In the genomic region with DNA sequence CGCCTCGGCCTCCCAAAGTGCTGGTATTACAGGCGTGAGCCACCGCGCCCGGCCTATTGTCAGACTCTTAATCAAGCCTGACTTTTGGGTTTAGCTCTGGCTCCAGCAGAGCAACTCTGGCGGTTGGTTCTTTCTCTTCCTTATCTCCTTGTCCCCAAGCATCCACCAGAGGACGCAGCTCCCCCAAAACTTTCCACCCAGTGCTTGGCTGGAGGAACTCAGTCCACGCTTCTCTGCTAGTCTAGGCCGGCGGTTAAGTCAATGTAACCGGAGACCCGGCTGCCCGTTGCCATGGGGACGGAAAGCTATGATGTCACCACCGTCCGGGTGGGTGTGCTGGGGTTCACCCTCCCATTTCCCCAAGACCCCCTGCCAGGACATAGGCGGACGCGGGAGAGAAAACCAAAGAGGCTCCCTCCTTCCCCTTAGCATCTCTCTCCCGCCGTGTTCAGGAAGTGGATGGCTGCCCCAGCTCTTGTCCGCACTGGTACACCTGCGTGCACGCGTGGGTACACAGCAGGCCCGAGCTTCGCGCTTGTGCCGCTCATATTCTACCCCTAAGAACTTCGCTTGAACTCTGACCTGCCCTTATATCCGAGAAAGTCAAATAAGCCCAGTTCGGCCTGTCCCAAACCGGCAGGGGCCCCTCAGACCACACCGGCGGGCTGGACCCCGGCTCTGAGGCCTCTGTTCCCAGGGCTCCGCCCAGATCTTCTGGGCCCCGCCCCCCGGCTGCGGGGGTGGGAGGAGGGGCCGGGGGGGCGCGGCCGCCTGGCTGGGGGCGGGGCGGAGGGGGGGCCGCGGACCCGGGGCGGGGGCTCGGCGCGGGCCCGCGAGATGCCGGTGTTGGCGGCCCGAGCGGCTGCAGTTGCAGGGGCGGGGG, we compare ENCODE assay signal across 1 cellular context.
TF ChIP-seq lines count a peak whose summit lies in the region.

A gene with protein sequence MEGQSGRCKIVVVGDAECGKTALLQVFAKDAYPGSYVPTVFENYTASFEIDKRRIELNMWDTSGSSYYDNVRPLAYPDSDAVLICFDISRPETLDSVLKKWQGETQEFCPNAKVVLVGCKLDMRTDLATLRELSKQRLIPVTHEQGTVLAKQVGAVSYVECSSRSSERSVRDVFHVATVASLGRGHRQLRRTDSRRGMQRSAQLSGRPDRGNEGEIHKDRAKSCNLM (plus strand): TSS at position 825 of the 883 bp plus-strand sequence. CDS start 117 bp downstream, outside the sequence.

TF ChIP-seq in HepG2, 621 proteins besides CTCF, POLR2A, EP300 and RAD21 (continued from another document and continues in another):
- TF ChIP-seq KDM4B (CRISPR knock-in tag; IDR thresholded peaks at IDR 0.05) (0 out of 2 replicates have a peak, but pooled peaks have one; percentile 67), GABPB1 (CRISPR knock-in tag; IDR thresholded peaks at IDR 0.05) (peak; percentile 49), SUZ12 (IDR thresholded peaks at IDR 0.05; ENCODE audit: low read depth, low read length) (no peak), EZH2 (conservative IDR thresholded peaks at IDR 0.05; ENCODE audit: low read depth, low read length) (no peak), ZNF777 (CRISPR knock-in tag; IDR thresholded peaks at IDR 0.05) (no peak), ZNF674 (CRISPR knock-in tag; IDR thresholded peaks at IDR 0.05; ENCODE audit: low read depth) (no peak), TCF7L2 (IDR thresholded peaks at IDR 0.05; ENCODE audit: low read depth, low read length) (no peak), ZNF24 (IDR thresholded peaks at IDR 0.05) (no peak), BRD4 (CRISPR knock-in tag; IDR thresholded peaks at IDR 0.05) (no peak), PPARG (CRISPR knock-in tag; conservative IDR thresholded peaks at IDR 0.05) (peak; percentile 67; the same call in 1 of the 2 replicates), ELF4 (CRISPR knock-in tag; IDR thresholded peaks at IDR 0.05; ENCODE audit: borderline replicate concordance) (no peak), BHLHE40 (IDR thresholded peaks at IDR 0.05; ENCODE audit: low read length) (peak; percentile 36; the same call in 1 of the 2 replicates), MEIS2 (CRISPR knock-in tag; IDR thresholded peaks at IDR 0.05) (no peak), REL (CRISPR knock-in tag; conservative IDR thresholded peaks at IDR 0.05) (no peak), AGO1 (IDR thresholded peaks at IDR 0.05; ENCODE audit: low read depth, low read length, poor library complexity, severe bottlenecking) (no peak), NFRKB (IDR thresholded peaks at IDR 0.05) (no peak), ZNF572 (CRISPR knock-in tag; IDR thresholded peaks at IDR 0.05) (0 out of 2 replicates have a peak, but pooled peaks have one; percentile 65), TBX3 (IDR thresholded peaks at IDR 0.05; ENCODE audit: borderline replicate concordance) (no peak), ZSCAN12 (CRISPR knock-in tag; IDR thresholded peaks at IDR 0.05) (peak; percentile 71; the same call in 1 of the 2 replicates), ZNF782 (CRISPR knock-in tag; IDR thresholded peaks at IDR 0.05; ENCODE audit: borderline replicate concordance) (0 out of 2 replicates have a peak, but pooled peaks have one; percentile 25), NKX3-1 (CRISPR knock-in tag; IDR thresholded peaks at IDR 0.05) (no peak), FOSL1 (CRISPR knock-in tag; IDR thresholded peaks at IDR 0.05; ENCODE audit: borderline replicate concordance) (no peak), ZNF510 (CRISPR knock-in tag; IDR thresholded peaks at IDR 0.05; ENCODE audit: low read depth) (no peak), ZNF121 (CRISPR knock-in tag; IDR thresholded peaks at IDR 0.05) (no peak), ZBTB8A (CRISPR knock-in tag; IDR thresholded peaks at IDR 0.05; ENCODE audit: borderline replicate concordance, low read depth) (no peak), HNRNPL (IDR thresholded peaks at IDR 0.05; ENCODE audit: low read depth, low read length) (no peak), ZNF883 (CRISPR knock-in tag; IDR thresholded peaks at IDR 0.05; ENCODE audit: not compliant biosample characterization) (no peak), ZNF136 (CRISPR knock-in tag; IDR thresholded peaks at IDR 0.05; ENCODE audit: low read depth) (no peak), MYC (CRISPR knock-in tag; IDR thresholded peaks at IDR 0.05; ENCODE audit: borderline replicate concordance) (peak; percentile 69; the same call in 1 of the 2 replicates), TARDBP (CRISPR knock-in tag; IDR thresholded peaks at IDR 0.05) (no peak)
- TF ChIP-seq, protein P1, sequence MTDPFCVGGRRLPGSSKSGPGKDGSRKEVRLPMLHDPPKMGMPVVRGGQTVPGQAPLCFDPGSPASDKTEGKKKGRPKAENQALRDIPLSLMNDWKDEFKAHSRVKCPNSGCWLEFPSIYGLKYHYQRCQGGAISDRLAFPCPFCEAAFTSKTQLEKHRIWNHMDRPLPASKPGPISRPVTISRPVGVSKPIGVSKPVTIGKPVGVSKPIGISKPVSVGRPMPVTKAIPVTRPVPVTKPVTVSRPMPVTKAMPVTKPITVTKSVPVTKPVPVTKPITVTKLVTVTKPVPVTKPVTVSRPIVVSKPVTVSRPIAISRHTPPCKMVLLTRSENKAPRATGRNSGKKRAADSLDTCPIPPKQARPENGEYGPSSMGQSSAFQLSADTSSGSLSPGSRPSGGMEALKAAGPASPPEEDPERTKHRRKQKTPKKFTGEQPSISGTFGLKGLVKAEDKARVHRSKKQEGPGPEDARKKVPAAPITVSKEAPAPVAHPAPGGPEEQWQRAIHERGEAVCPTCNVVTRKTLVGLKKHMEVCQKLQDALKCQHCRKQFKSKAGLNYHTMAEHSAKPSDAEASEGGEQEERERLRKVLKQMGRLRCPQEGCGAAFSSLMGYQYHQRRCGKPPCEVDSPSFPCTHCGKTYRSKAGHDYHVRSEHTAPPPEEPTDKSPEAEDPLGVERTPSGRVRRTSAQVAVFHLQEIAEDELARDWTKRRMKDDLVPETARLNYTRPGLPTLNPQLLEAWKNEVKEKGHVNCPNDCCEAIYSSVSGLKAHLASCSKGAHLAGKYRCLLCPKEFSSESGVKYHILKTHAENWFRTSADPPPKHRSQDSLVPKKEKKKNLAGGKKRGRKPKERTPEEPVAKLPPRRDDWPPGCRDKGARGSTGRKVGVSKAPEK (CRISPR knock-in tag; IDR thresholded peaks at IDR 0.05; ENCODE audit: borderline replicate concordance): no peak
- TF ChIP-seq, protein P2, sequence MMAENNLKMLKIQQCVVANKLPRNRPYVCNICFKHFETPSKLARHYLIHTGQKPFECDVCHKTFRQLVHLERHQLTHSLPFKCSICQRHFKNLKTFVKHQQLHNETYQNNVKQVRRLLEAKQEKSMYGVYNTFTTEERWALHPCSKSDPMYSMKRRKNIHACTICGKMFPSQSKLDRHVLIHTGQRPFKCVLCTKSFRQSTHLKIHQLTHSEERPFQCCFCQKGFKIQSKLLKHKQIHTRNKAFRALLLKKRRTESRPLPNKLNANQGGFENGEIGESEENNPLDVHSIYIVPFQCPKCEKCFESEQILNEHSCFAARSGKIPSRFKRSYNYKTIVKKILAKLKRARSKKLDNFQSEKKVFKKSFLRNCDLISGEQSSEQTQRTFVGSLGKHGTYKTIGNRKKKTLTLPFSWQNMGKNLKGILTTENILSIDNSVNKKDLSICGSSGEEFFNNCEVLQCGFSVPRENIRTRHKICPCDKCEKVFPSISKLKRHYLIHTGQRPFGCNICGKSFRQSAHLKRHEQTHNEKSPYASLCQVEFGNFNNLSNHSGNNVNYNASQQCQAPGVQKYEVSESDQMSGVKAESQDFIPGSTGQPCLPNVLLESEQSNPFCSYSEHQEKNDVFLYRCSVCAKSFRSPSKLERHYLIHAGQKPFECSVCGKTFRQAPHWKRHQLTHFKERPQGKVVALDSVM (CRISPR knock-in tag; IDR thresholded peaks at IDR 0.05): 0 out of 2 replicates have a peak, but pooled peaks have one; percentile 10
- TF ChIP-seq, protein P3, sequence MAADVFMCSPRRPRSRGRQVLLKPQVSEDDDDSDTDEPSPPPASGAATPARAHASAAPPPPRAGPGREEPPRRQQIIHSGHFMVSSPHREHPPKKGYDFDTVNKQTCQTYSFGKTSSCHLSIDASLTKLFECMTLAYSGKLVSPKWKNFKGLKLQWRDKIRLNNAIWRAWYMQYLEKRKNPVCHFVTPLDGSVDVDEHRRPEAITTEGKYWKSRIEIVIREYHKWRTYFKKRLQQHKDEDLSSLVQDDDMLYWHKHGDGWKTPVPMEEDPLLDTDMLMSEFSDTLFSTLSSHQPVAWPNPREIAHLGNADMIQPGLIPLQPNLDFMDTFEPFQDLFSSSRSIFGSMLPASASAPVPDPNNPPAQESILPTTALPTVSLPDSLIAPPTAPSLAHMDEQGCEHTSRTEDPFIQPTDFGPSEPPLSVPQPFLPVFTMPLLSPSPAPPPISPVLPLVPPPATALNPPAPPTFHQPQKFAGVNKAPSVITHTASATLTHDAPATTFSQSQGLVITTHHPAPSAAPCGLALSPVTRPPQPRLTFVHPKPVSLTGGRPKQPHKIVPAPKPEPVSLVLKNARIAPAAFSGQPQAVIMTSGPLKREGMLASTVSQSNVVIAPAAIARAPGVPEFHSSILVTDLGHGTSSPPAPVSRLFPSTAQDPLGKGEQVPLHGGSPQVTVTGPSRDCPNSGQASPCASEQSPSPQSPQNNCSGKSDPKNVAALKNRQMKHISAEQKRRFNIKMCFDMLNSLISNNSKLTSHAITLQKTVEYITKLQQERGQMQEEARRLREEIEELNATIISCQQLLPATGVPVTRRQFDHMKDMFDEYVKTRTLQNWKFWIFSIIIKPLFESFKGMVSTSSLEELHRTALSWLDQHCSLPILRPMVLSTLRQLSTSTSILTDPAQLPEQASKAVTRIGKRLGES (CRISPR knock-in tag; IDR thresholded peaks at IDR 0.05; ENCODE audit: borderline replicate concordance): no peak
- TF ChIP-seq, protein P4, sequence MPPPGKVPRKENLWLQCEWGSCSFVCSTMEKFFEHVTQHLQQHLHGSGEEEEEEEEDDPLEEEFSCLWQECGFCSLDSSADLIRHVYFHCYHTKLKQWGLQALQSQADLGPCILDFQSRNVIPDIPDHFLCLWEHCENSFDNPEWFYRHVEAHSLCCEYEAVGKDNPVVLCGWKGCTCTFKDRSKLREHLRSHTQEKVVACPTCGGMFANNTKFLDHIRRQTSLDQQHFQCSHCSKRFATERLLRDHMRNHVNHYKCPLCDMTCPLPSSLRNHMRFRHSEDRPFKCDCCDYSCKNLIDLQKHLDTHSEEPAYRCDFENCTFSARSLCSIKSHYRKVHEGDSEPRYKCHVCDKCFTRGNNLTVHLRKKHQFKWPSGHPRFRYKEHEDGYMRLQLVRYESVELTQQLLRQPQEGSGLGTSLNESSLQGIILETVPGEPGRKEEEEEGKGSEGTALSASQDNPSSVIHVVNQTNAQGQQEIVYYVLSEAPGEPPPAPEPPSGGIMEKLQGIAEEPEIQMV (CRISPR knock-in tag; IDR thresholded peaks at IDR 0.05; ENCODE audit: low read depth): no peak
- TF ChIP-seq, protein P5, sequence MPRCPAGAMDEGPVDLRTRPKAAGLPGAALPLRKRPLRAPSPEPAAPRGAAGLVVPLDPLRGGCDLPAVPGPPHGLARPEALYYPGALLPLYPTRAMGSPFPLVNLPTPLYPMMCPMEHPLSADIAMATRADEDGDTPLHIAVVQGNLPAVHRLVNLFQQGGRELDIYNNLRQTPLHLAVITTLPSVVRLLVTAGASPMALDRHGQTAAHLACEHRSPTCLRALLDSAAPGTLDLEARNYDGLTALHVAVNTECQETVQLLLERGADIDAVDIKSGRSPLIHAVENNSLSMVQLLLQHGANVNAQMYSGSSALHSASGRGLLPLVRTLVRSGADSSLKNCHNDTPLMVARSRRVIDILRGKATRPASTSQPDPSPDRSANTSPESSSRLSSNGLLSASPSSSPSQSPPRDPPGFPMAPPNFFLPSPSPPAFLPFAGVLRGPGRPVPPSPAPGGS (CRISPR knock-in tag; IDR thresholded peaks at IDR 0.05): no peak; the same call in 1 of the 2 replicates
- TF ChIP-seq, protein P6, sequence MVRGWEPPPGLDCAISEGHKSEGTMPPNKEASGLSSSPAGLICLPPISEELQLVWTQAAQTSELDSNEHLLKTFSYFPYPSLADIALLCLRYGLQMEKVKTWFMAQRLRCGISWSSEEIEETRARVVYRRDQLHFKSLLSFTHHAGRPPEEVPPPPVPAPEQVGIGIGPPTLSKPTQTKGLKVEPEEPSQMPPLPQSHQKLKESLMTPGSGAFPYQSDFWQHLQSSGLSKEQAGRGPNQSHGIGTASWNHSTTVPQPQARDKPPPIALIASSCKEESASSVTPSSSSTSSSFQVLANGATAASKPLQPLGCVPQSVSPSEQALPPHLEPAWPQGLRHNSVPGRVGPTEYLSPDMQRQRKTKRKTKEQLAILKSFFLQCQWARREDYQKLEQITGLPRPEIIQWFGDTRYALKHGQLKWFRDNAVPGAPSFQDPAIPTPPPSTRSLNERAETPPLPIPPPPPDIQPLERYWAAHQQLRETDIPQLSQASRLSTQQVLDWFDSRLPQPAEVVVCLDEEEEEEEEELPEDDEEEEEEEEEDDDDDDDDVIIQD (CRISPR knock-in tag; IDR thresholded peaks at IDR 0.05; ENCODE audit: low read depth): peak; percentile 66
- TF ChIP-seq, protein P7, sequence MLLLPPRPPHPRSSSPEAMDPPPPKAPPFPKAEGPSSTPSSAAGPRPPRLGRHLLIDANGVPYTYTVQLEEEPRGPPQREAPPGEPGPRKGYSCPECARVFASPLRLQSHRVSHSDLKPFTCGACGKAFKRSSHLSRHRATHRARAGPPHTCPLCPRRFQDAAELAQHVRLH (CRISPR knock-in tag; IDR thresholded peaks at IDR 0.05; ENCODE audit: borderline replicate concordance, low read depth): peak; percentile 91
- TF ChIP-seq, protein P8, sequence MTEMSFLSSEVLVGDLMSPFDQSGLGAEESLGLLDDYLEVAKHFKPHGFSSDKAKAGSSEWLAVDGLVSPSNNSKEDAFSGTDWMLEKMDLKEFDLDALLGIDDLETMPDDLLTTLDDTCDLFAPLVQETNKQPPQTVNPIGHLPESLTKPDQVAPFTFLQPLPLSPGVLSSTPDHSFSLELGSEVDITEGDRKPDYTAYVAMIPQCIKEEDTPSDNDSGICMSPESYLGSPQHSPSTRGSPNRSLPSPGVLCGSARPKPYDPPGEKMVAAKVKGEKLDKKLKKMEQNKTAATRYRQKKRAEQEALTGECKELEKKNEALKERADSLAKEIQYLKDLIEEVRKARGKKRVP (CRISPR knock-in tag; IDR thresholded peaks at IDR 0.05): no peak
- TF ChIP-seq, protein P9, sequence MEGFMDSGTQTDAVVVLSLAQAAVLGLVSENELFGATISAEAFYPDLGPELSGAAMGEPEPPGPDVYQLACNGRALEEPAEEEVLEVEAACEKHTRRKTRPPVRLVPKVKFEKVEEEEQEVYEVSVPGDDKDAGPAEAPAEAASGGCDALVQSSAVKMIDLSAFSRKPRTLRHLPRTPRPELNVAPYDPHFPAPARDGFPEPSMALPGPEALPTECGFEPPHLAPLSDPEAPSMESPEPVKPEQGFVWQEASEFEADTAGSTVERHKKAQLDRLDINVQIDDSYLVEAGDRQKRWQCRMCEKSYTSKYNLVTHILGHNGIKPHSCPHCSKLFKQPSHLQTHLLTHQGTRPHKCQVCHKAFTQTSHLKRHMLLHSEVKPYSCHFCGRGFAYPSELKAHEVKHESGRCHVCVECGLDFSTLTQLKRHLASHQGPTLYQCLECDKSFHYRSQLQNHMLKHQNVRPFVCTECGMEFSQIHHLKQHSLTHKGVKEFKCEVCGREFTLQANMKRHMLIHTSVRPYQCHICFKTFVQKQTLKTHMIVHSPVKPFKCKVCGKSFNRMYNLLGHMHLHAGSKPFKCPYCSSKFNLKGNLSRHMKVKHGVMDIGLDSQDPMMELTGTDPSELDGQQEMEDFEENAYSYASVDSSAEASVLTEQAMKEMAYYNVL (CRISPR knock-in tag; IDR thresholded peaks at IDR 0.05; ENCODE audit: borderline replicate concordance): no peak
